In genomic region chr10:86022906-86023305, GRCh38 we compare ENCODE assay signal across 24 cellular contexts.
DNase-seq lines count a peak whose midpoint lies in the region; ATAC-seq and TF ChIP-seq lines count a peak whose summit lies in the region.
"Had no signal": no experiment of that assay in that cellular context is flagged by ENCODE, and none has a peak within 500 bp of the region (broad histone marks: within the 10 kb centered on the region; RNA-seq: fewer than 3 reads in every experiment).

No MANE protein-coding gene starts in this region.

- no peak overlapping the region for H3K4me2 ChIP-seq in neural cell (ENCODE audit: low read length)
- H3K4me2 ChIP-seq: A549 had no signal

- H3K27ac ChIP-seq in cardiac muscle cell = peak overlapping the region; percentile 82
- peak overlapping the region; percentile 69 for H3K27ac ChIP-seq in neural cell (ENCODE audit: low read length)
- H3K27ac ChIP-seq in vagina = no peak overlapping the region
- H3K27ac ChIP-seq: 22Rv1, A549 had no signal

- TF ChIP-seq EP300 in neural cell (conservative IDR thresholded peaks at IDR 0.05; ENCODE audit: poor library complexity, severe bottlenecking) = no peak

- TF ChIP-seq CTCF in cardiac muscle cell (IDR thresholded peaks at IDR 0.05; ENCODE audit: low read depth, low read length) (no peak), neural cell (IDR thresholded peaks at IDR 0.05; ENCODE audit: poor library complexity, severe bottlenecking) (no peak), vagina (IDR thresholded peaks at IDR 0.05) (no peak)

- peaks cover 5% of the 10 kb centered on the region for H3K27me3 Mint-ChIP-seq in activated CD8-positive, alpha-beta memory T cell treated with anti-CD3 and anti-CD28 coated beads, Interleukin-2, amount 10 ng/mL, durations not matched to agents 7 days and 5 days
- H3K27me3 Mint-ChIP-seq: CD4-positive, alpha-beta memory T cell; CD4-positive, CD25-positive, alpha-beta regulatory T cell had no signal

- H3K4me1 ChIP-seq in cardiac muscle cell (ENCODE audit: low read depth) = peaks cover 55% of the 10 kb centered on the region
- H3K4me1 ChIP-seq in vagina = no peaks in the 10 kb centered on the region
- H3K4me1 ChIP-seq: A549 had no signal

- no peak for TF ChIP-seq RAD21 in neural cell (conservative IDR thresholded peaks at IDR 0.05)

- no peak overlapping the region for H3K9ac ChIP-seq in neural cell (ENCODE audit: low read length)

- CTCF ChIA-PET in activated CD8-positive, alpha-beta memory T cell treated with anti-CD3 and anti-CD28 coated beads, Interleukin-2, amount 10 ng/mL, durations not matched to agents 7 days and 5 days (lab: Charles Lee) = no interaction called here

- no peaks in the 10 kb centered on the region for H3K9me2 ChIP-seq in neural cell (ENCODE audit: insufficient read depth, low read length)

- no peaks in the 10 kb centered on the region for H3K36me3 ChIP-seq in cardiac muscle cell
- no peaks in the 10 kb centered on the region for H3K36me3 ChIP-seq in neural cell (ENCODE audit: insufficient read depth, low read length)
- H3K36me3 ChIP-seq in vagina = no peaks in the 10 kb centered on the region

- no peak for TF ChIP-seq POLR2A in vagina (IDR thresholded peaks at IDR 0.05)

- H3K9me3 ChIP-seq in cardiac muscle cell (ENCODE audit: low read depth) (no peaks in the 10 kb centered on the region), neural cell (ENCODE audit: low read length) (no peaks in the 10 kb centered on the region), vagina (no peaks in the 10 kb centered on the region)
- H3K9me3 ChIP-seq: A549 had no signal

- DNase-seq in cardiac muscle cell (ENCODE audit: low read depth in 1 of 2, low spot score in 1 of 2) (no peak), cardiac septum (ENCODE audit: low spot score) (no peak), vagina (ENCODE audit: extremely low spot score in 2 of 2) (peak; percentile 11 to 22)
- DNase-seq in activated CD8-positive, alpha-beta memory T cell treated with anti-CD3 and anti-CD28 coated beads, Interleukin-2, amount 10 ng/mL, durations not matched to agents 7 days and 5 days = no peak
- DNase-seq: AML-193; C1 segment of cervical spinal cord; CD4-positive, alpha-beta memory T cell; CD4-positive, CD25-positive, alpha-beta regulatory T cell; CD8-positive, alpha-beta memory T cell; COR-L47; DMS 273 treated with DMSO at 0.1 percent for 48 hours; DMS153; DMS53; DMS79; DND-41; EL; GDM1 had no signal

- H3K79me2 ChIP-seq in neural cell (replicated peaks; ENCODE audit: insufficient read depth, low read length) = no peaks in the 10 kb centered on the region

- peaks cover 2% of the 10 kb centered on the region for H3K4me1 Mint-ChIP-seq in activated CD8-positive, alpha-beta memory T cell treated with anti-CD3 and anti-CD28 coated beads, Interleukin-2, amount 10 ng/mL, durations not matched to agents 7 days and 5 days
- H3K4me1 Mint-ChIP-seq: CD14-positive monocyte had no signal

- no peak overlapping the region for H2AFZ ChIP-seq in neural cell (ENCODE audit: low read depth, low read length)

- no peaks in the 10 kb centered on the region for H3K27me3 ChIP-seq in cardiac muscle cell
- H3K27me3 ChIP-seq in neural cell (ENCODE audit: insufficient read depth, low read depth, low read length) = no peaks in the 10 kb centered on the region
- no peaks in the 10 kb centered on the region for H3K27me3 ChIP-seq in vagina

- no peak overlapping the region for H3K27ac Mint-ChIP-seq in activated CD8-positive, alpha-beta memory T cell treated with anti-CD3 and anti-CD28 coated beads, Interleukin-2, amount 10 ng/mL, durations not matched to agents 7 days and 5 days
- H3K27ac Mint-ChIP-seq: B cell; CD4-positive, alpha-beta memory T cell; CD4-positive, CD25-positive, alpha-beta regulatory T cell had no signal

- intact Hi-C loops in cardiac septum (cut with DNase I) (loop anchor here (5.0 kb wide), 1 partner anchor 339 kb away; no protein-coding TSS in a partner anchor), vagina (cut with DNase I) (no loop called here)

- no peaks in the 10 kb centered on the region for H3K9me3 Mint-ChIP-seq in activated CD8-positive, alpha-beta memory T cell treated with anti-CD3 and anti-CD28 coated beads, Interleukin-2, amount 10 ng/mL, durations not matched to agents 7 days and 5 days (ENCODE audit: low read depth)
- H3K9me3 Mint-ChIP-seq: CD14-positive monocyte; CD4-positive, alpha-beta memory T cell; CD8-positive, alpha-beta memory T cell had no signal

- no peak for ATAC-seq in activated CD8-positive, alpha-beta memory T cell treated with anti-CD3 and anti-CD28 coated beads, Interleukin-2, amount 10 ng/mL, durations not matched to agents 7 days and 5 days
- no peak for ATAC-seq in HG03108 (IDR thresholded peaks at IDR 0.05; ENCODE audit: unreplicated experiment)
- ATAC-seq: A549, GM12878 had no signal

- H3K4me3 ChIP-seq in cardiac muscle cell (no peak overlapping the region), neural cell (ENCODE audit: low read length) (no peak overlapping the region), vagina (no peak overlapping the region)
- H3K4me3 ChIP-seq: A549, GM12878 had no signal

- H4K20me1 ChIP-seq in neural cell (ENCODE audit: insufficient read depth) = no peaks in the 10 kb centered on the region

- no peaks in the 10 kb centered on the region for H3K36me3 Mint-ChIP-seq in activated CD8-positive, alpha-beta memory T cell treated with anti-CD3 and anti-CD28 coated beads, Interleukin-2, amount 10 ng/mL, durations not matched to agents 7 days and 5 days
- H3K36me3 Mint-ChIP-seq: CD14-positive monocyte; CD4-positive, alpha-beta memory T cell; CD4-positive, CD25-positive, alpha-beta regulatory T cell; CD8-positive, alpha-beta memory T cell had no signal

- H3F3A ChIP-seq in neural cell (ENCODE audit: insufficient read depth, low read length, poor library complexity, severe bottlenecking) = no peaks in the 10 kb centered on the region

- no peak overlapping the region for H3K4me3 Mint-ChIP-seq in activated CD8-positive, alpha-beta memory T cell treated with anti-CD3 and anti-CD28 coated beads, Interleukin-2, amount 10 ng/mL, durations not matched to agents 7 days and 5 days
- H3K4me3 Mint-ChIP-seq: B cell; CD14-positive monocyte; CD4-positive, alpha-beta memory T cell; CD4-positive, CD25-positive, alpha-beta regulatory T cell; CD8-positive, alpha-beta memory T cell had no signal

TF ChIP-seq in neural cell, 6 proteins besides CTCF, POLR2A, EP300 and RAD21:
- no peak for TF ChIP-seq POLR2AphosphoS5 (IDR thresholded peaks at IDR 0.05)
- no peak for TF ChIP-seq TAF1 (IDR thresholded peaks at IDR 0.05; ENCODE audit: low read depth)
- no peak for TF ChIP-seq REST (IDR thresholded peaks at IDR 0.05; ENCODE audit: borderline replicate concordance)
- no peak for TF ChIP-seq MXI1 (conservative IDR thresholded peaks at IDR 0.05; ENCODE audit: poor library complexity, severe bottlenecking)
- TF ChIP-seq EZH2 (IDR thresholded peaks at IDR 0.05; ENCODE audit: borderline replicate concordance, insufficient read depth, low read length, poor library complexity, severe bottlenecking) = no peak
- no peak for TF ChIP-seq SMC3 (conservative IDR thresholded peaks at IDR 0.05; ENCODE audit: poor library complexity)

Comparison
In these comparisons a context has a peak if more than half of its experiments do, and no peak if none do; other contexts are left out.
1. DNase-seq: peak in vagina (2 of 2); none in cardiac muscle cell (0 of 2), cardiac septum (single experiment) and activated CD8-positive, alpha-beta memory T cell treated with anti-CD3 and anti-CD28 coated beads, Interleukin-2, amount 10 ng/mL, durations not matched to agents 7 days and 5 days (single experiment).